10 cellular contexts compared by ENCODE assay signal in genomic region chr14:47674546-47675238, GRCh38. TPM values are rescaled to one million over a fixed set of nuclear protein-coding genes. Genes with fewer than 3 reads are reported as not detected.
DNase-seq lines count a peak whose midpoint lies in the region; ATAC-seq and TF ChIP-seq lines count a peak whose summit lies in the region.
"Had no signal": no experiment of that assay in that cellular context is flagged by ENCODE, and none has a peak within 500 bp of the region (broad histone marks: within the 10 kb centered on the region; RNA-seq: fewer than 3 reads in every experiment).

No MANE protein-coding gene starts in this region.

- intact Hi-C loops in heart left ventricle (cut with DNase I) (no loop called here), left cardiac atrium (cut with DNase I) (no loop called here)
- intact Hi-C loops in dendritic cell treated with granulocyte-macrophage colony-stimulating factor and Interleukin-4, amounts not matched to agents 40 ng/mL and 50 ng/mL, for 4 days (cut with micrococcal nuclease) = no loop called here

- 0 to 2% (median 1%) methylated on average over 40 to 71 of the region's 71 CpGs for whole genome bisulfite sequencing in heart left ventricle, 4 donors

- DNase-seq in heart left ventricle (peak in 1 of 5 donors; percentile 44), left cardiac atrium (no peak), mesothelial cell of epicardium (ENCODE audit: low spot score in 2 of 2, unreplicated experiment in 2 of 2) (peak in 1 of 2 experiments; percentile 48)
- no peak for DNase-seq in activated effector memory CD4-positive, alpha-beta T cell treated with Interleukin-2 at 50 U/mL for 16 hours
- DNase-seq: effector memory CD8-positive, alpha-beta T cell had no signal

- H3K9me3 ChIP-seq in heart left ventricle = no peaks in the 10 kb centered on the region
- H3K9me3 ChIP-seq: neutrophil had no signal

- H3K4me3 Mint-ChIP-seq in dendritic cell treated with granulocyte-macrophage colony-stimulating factor and Interleukin-4, amounts not matched to agents 40 ng/mL and 50 ng/mL, for 4 days = peak overlapping the region; percentile 43
- H3K4me3 Mint-ChIP-seq in mesothelial cell of epicardium = peak overlapping the region; percentile 76
- H3K4me3 Mint-ChIP-seq: effector memory CD8-positive, alpha-beta T cell had no signal

- ATAC-seq in heart left ventricle (no peak), left cardiac atrium (no peak), HG02610 (IDR thresholded peaks at IDR 0.05; ENCODE audit: unreplicated experiment) (no peak), GM19324 (IDR thresholded peaks at IDR 0.05; ENCODE audit: low FRiP score, unreplicated experiment) (no peak), HG02870 (IDR thresholded peaks at IDR 0.05; ENCODE audit: unreplicated experiment) (no peak)
- ATAC-seq: effector memory CD8-positive, alpha-beta T cell had no signal

- no peaks in the 10 kb centered on the region for H3K36me3 Mint-ChIP-seq in dendritic cell treated with granulocyte-macrophage colony-stimulating factor and Interleukin-4, amounts not matched to agents 40 ng/mL and 50 ng/mL, for 4 days (ENCODE audit: low read depth)
- no peaks in the 10 kb centered on the region for H3K36me3 Mint-ChIP-seq in mesothelial cell of epicardium

- TF ChIP-seq CTCF in heart left ventricle (IDR thresholded peaks at IDR 0.05) = no peak
- TF ChIP-seq CTCF in mesothelial cell of epicardium (IDR thresholded peaks at IDR 0.05; ENCODE audit: unreplicated experiment) = no peak

- H3K27ac Mint-ChIP-seq in dendritic cell treated with granulocyte-macrophage colony-stimulating factor and Interleukin-4, amounts not matched to agents 40 ng/mL and 50 ng/mL, for 4 days = no peak overlapping the region
- H3K27ac Mint-ChIP-seq in mesothelial cell of epicardium = no peak overlapping the region
- H3K27ac Mint-ChIP-seq: effector memory CD8-positive, alpha-beta T cell had no signal

- no peaks in the 10 kb centered on the region for H3K36me3 ChIP-seq in heart left ventricle
- H3K36me3 ChIP-seq: neutrophil had no signal

- peaks cover 16 to 80% (median 49%) of the 10 kb centered on the region in 9 donors for H3K27me3 ChIP-seq in heart left ventricle

- H3K27ac ChIP-seq in heart left ventricle = no peak overlapping the region
- H3K27ac ChIP-seq: neutrophil had no signal

- H3K9me3 Mint-ChIP-seq in dendritic cell treated with granulocyte-macrophage colony-stimulating factor and Interleukin-4, amounts not matched to agents 40 ng/mL and 50 ng/mL, for 4 days = no peaks in the 10 kb centered on the region
- H3K9me3 Mint-ChIP-seq in mesothelial cell of epicardium = no peaks in the 10 kb centered on the region

- peaks cover 28% of the 10 kb centered on the region for H3K4me1 Mint-ChIP-seq in dendritic cell treated with granulocyte-macrophage colony-stimulating factor and Interleukin-4, amounts not matched to agents 40 ng/mL and 50 ng/mL, for 4 days (ENCODE audit: low read depth)
- H3K4me1 Mint-ChIP-seq in mesothelial cell of epicardium = peaks cover 16% of the 10 kb centered on the region

- peaks cover 0 to 26% (median 8%) of the 10 kb centered on the region in 12 donors for H3K4me1 ChIP-seq in heart left ventricle

- peak overlapping the region in 8 of 12 donors; percentile 1 to 34 (median 28) for H3K4me3 ChIP-seq in heart left ventricle

- peaks cover 65% of the 10 kb centered on the region for H3K27me3 Mint-ChIP-seq in dendritic cell treated with granulocyte-macrophage colony-stimulating factor and Interleukin-4, amounts not matched to agents 40 ng/mL and 50 ng/mL, for 4 days
- peaks cover 96% of the 10 kb centered on the region for H3K27me3 Mint-ChIP-seq in mesothelial cell of epicardium (ENCODE audit: low read depth)

- TF ChIP-seq POLR2A in heart left ventricle (IDR thresholded peaks at IDR 0.05) = no peak

RNA-seq across cellular contexts. Expression of gene MDGA2, which starts 0.7 kb away (rescaled TPM):
- total RNA-seq in heart left ventricle (under 1 TPM in 2 of 9 donors, not detected in 7; 0.12 to 0.26 TPM), left cardiac atrium (under 1 TPM in 1 of 2 donors, not detected in 1; 0.09 TPM), mesothelial cell of epicardium (0.27 to 0.33 TPM (median 0.27 TPM) in 3 replicates)
- not detected for polyA plus RNA-seq in heart left ventricle
